Comparison of ENCODE assay signal across 12 cellular contexts in genomic region chr1:160058087-160058486, GRCh38. TPM values are rescaled to one million over a fixed set of nuclear protein-coding genes. Genes with fewer than 3 reads are reported as not detected.
DNase-seq lines count a peak whose midpoint lies in the region; ATAC-seq and TF ChIP-seq lines count a peak whose summit lies in the region.
"Had no signal": no experiment of that assay in that cellular context is flagged by ENCODE, and none has a peak within 500 bp of the region (broad histone marks: within the 10 kb centered on the region; RNA-seq: fewer than 3 reads in every experiment).

No MANE protein-coding gene starts in this region.

- H3K36me3 ChIP-seq in endodermal cell (ENCODE audit: control insufficient read depth, insufficient read depth, low read length) = no peaks in the 10 kb centered on the region
- H3K36me3 ChIP-seq in esophagus squamous epithelium = no peaks in the 10 kb centered on the region
- no peaks in the 10 kb centered on the region for H3K36me3 ChIP-seq in naive thymus-derived CD4-positive, alpha-beta T cell (ENCODE audit: control insufficient read depth in 2 of 3, insufficient read depth in 3 of 3, low read length in 3 of 3)

- TF ChIP-seq CTCF in 22Rv1 (IDR thresholded peaks at IDR 0.05) = peak; percentile 55
- TF ChIP-seq CTCF in endodermal cell (conservative IDR thresholded peaks at IDR 0.05) = peak; percentile 71
- peak in 1 of 6 experiments; percentile 9 for TF ChIP-seq CTCF in esophagus squamous epithelium (IDR thresholded peaks at IDR 0.05)

- H3K9me3 ChIP-seq in endodermal cell (ENCODE audit: control insufficient read depth, low read length) (no peaks in the 10 kb centered on the region), esophagus squamous epithelium (no peaks in the 10 kb centered on the region)
- no peaks in the 10 kb centered on the region for H3K9me3 ChIP-seq in naive thymus-derived CD4-positive, alpha-beta T cell (ENCODE audit: control insufficient read depth in 2 of 3, low read length in 3 of 3)

- H3K4me3 Mint-ChIP-seq in endodermal cell = no peak overlapping the region
- no peak overlapping the region for H3K4me3 Mint-ChIP-seq in naive thymus-derived CD4-positive, alpha-beta T cell
- H3K4me3 Mint-ChIP-seq: activated T-helper 17 cell treated with anti-CD3 and anti-CD28 coated beads, Interleukin-2, amount 50 U/mL, for 72 hours; CD4-positive, CD25-positive, alpha-beta regulatory T cell had no signal

- peaks cover 31% of the 10 kb centered on the region for H3K27me3 Mint-ChIP-seq in endodermal cell (ENCODE audit: insufficient read depth)
- peaks cover 8 to 44% (median 25%) of the 10 kb centered on the region in 5 donors for H3K27me3 Mint-ChIP-seq in naive thymus-derived CD4-positive, alpha-beta T cell

- POLR2A ChIA-PET in HEK293T (lab: Yijun Ruan, JAX) = no interaction called here
- POLR2A ChIA-PET in naive thymus-derived CD4-positive, alpha-beta T cell (lab: Charles Lee) = interaction anchor here (1.0 kb wide), 1 partner anchor 16 kb away, joined by 3 read pairs; no protein-coding TSS in a partner anchor

- intact Hi-C loops in esophagus squamous epithelium (cut with DNase I) = no loop called here
- intact Hi-C loops in naive thymus-derived CD4-positive, alpha-beta T cell (cut with micrococcal nuclease) = no loop called here

- ATAC-seq in GM19351 (IDR thresholded peaks at IDR 0.05; ENCODE audit: unreplicated experiment) = no peak
- ATAC-seq in naive thymus-derived CD4-positive, alpha-beta T cell = no peak
- ATAC-seq: activated T-helper 17 cell treated with anti-CD3 and anti-CD28 coated beads, Interleukin-2, amount 50 U/mL, for 72 hours had no signal

- H3K4me3 ChIP-seq in endodermal cell (ENCODE audit: low read length) (no peak overlapping the region), esophagus squamous epithelium (no peak overlapping the region)
- H3K4me3 ChIP-seq in naive thymus-derived CD4-positive, alpha-beta T cell (ENCODE audit: low read length) = no peak overlapping the region

- H3K36me3 Mint-ChIP-seq in endodermal cell (ENCODE audit: low read depth) = no peaks in the 10 kb centered on the region
- H3K36me3 Mint-ChIP-seq in naive thymus-derived CD4-positive, alpha-beta T cell = no peaks in the 10 kb centered on the region
- H3K36me3 Mint-ChIP-seq: CD4-positive, CD25-positive, alpha-beta regulatory T cell had no signal

- H3K9me3 Mint-ChIP-seq in endodermal cell = no peaks in the 10 kb centered on the region
- H3K9me3 Mint-ChIP-seq in naive thymus-derived CD4-positive, alpha-beta T cell = no peaks in the 10 kb centered on the region
- H3K9me3 Mint-ChIP-seq: activated T-helper 17 cell treated with anti-CD3 and anti-CD28 coated beads, Interleukin-2, amount 50 U/mL, for 72 hours; CD4-positive, CD25-positive, alpha-beta regulatory T cell had no signal

- H3K4me1 Mint-ChIP-seq in endodermal cell = peaks cover 11% of the 10 kb centered on the region
- peaks cover 0 to 4% (median 0%) of the 10 kb centered on the region in 7 donors for H3K4me1 Mint-ChIP-seq in naive thymus-derived CD4-positive, alpha-beta T cell
- H3K4me1 Mint-ChIP-seq: activated T-helper 17 cell treated with anti-CD3 and anti-CD28 coated beads, Interleukin-2, amount 50 U/mL, for 72 hours; CD4-positive, CD25-positive, alpha-beta regulatory T cell had no signal

- H3K4me1 ChIP-seq in endodermal cell (ENCODE audit: control insufficient read depth, insufficient read depth, low read length) (peaks cover 11% of the 10 kb centered on the region), esophagus squamous epithelium (peaks cover 0 to 6% (median 0%) of the 10 kb centered on the region in 3 donors)
- H3K4me1 ChIP-seq in naive thymus-derived CD4-positive, alpha-beta T cell (ENCODE audit: control insufficient read depth in 2 of 2, insufficient read depth in 2 of 2, low read length in 2 of 2) = no peaks in the 10 kb centered on the region

- TF ChIP-seq POLR2A in esophagus squamous epithelium (IDR thresholded peaks at IDR 0.05) = no peak

- H3K9ac ChIP-seq in endodermal cell (ENCODE audit: extremely low read depth, low read length, poor library complexity, severe bottlenecking) = no peak overlapping the region

- no peak overlapping the region for H3K27ac ChIP-seq in 22Rv1
- no peak overlapping the region for H3K27ac ChIP-seq in endodermal cell (ENCODE audit: low read depth, low read length)
- no peak overlapping the region for H3K27ac ChIP-seq in esophagus squamous epithelium
- H3K27ac ChIP-seq in naive thymus-derived CD4-positive, alpha-beta T cell (ENCODE audit: low read depth, low read length) = no peak overlapping the region

- CTCF ChIA-PET in HEK293T (lab: Yijun Ruan, JAX) = interaction anchor here (0.6 to 1.7 kb wide), 7 partner anchors 9 to 932 kb away, joined by 3 to 20 read pairs (median 10); partner anchors contain the start of gene KCNJ10
- CTCF ChIA-PET in naive thymus-derived CD4-positive, alpha-beta T cell (lab: Charles Lee) = interaction anchor here (0.8 kb wide), 1 partner anchor 12 kb away, joined by 3 read pairs; no protein-coding TSS in a partner anchor

- H3K27me3 ChIP-seq in endodermal cell (ENCODE audit: control insufficient read depth, insufficient read depth, low read length, poor library complexity, severe bottlenecking) = no peaks in the 10 kb centered on the region
- peaks cover 0 to 66% (median 0%) of the 10 kb centered on the region in 4 donors for H3K27me3 ChIP-seq in esophagus squamous epithelium
- no peaks in the 10 kb centered on the region for H3K27me3 ChIP-seq in naive thymus-derived CD4-positive, alpha-beta T cell (ENCODE audit: control insufficient read depth in 2 of 2, insufficient read depth in 2 of 2, low read length in 2 of 2)

- 45 to 100% methylated on average over 1 to 2 of the region's 2 CpGs for WGBS in endodermal cell (ENCODE audit: insufficient coverage in 1 of 2, insufficient read length in 1 of 2), 2 experiments
- WGBS in esophagus squamous epithelium, 2 donors = 50% methylated on average over 2 of the region's 2 CpGs

- H3K27ac Mint-ChIP-seq in endodermal cell = no peak overlapping the region
- no peak overlapping the region for H3K27ac Mint-ChIP-seq in naive thymus-derived CD4-positive, alpha-beta T cell
- H3K27ac Mint-ChIP-seq: activated T-helper 17 cell treated with anti-CD3 and anti-CD28 coated beads, Interleukin-2, amount 50 U/mL, for 72 hours had no signal

- peak; percentile 46 for DNase-seq in HEK293T (ENCODE audit: extremely low spot score)
- peak; percentile 49 for DNase-seq in endodermal cell
- no peak for DNase-seq in esophagus squamous epithelium (lab: John Stamatoyannopoulos, UW)
- DNase-seq in naive thymus-derived CD4-positive, alpha-beta T cell = no peak
- DNase-seq: CD4-positive, CD25-positive, alpha-beta regulatory T cell; NCI-H2029; stimulated activated CD4-positive, alpha-beta T cell treated with anti-CD3 and anti-CD28 coated beads, Interleukin-4, amount 100 ng/mL, for 24 hours; T-helper 1 cell had no signal

TF ChIP-seq in HEK293T, 16 proteins besides CTCF, POLR2A, EP300 and RAD21 (continues in another document):
- TF ChIP-seq FOXM1 (IDR thresholded peaks at IDR 0.05; ENCODE audit: borderline replicate concordance) (no peak), SP1 (IDR thresholded peaks at IDR 0.05) (no peak), LEF1 (IDR thresholded peaks at IDR 0.05; ENCODE audit: borderline replicate concordance) (no peak), L3MBTL2 (conservative IDR thresholded peaks at IDR 0.05) (no peak), ARNT (IDR thresholded peaks at IDR 0.05) (no peak), NFRKB (IDR thresholded peaks at IDR 0.05) (no peak), BHLHE40 (IDR thresholded peaks at IDR 0.05; ENCODE audit: borderline replicate concordance) (no peak), FOXA1 (IDR thresholded peaks at IDR 0.05) (no peak), PKNOX1 (IDR thresholded peaks at IDR 0.05) (no peak), HDGF (IDR thresholded peaks at IDR 0.05; ENCODE audit: borderline replicate concordance) (no peak), CTBP1 (IDR thresholded peaks at IDR 0.05; ENCODE audit: borderline replicate concordance) (no peak)

RNA-seq across cellular contexts. Expression of gene KCNJ10, which starts 11.9 kb away (rescaled TPM):
- total RNA-seq in endodermal cell (under 1 TPM in 1 of 2 donors, not detected in 1; 0.26 TPM), esophagus squamous epithelium (under 1 TPM in 1 of 4 donors, not detected in 3; 0.59 TPM)
- polyA plus RNA-seq in endodermal cell (2013, experiment 1 of 2) = 1.2 TPM
- polyA plus RNA-seq in endodermal cell (2013, experiment 2 of 2) = 1.9 TPM
- total RNA-seq in naive thymus-derived CD4-positive, alpha-beta T cell = under 1 TPM in 1 of 5 experiments, not detected in 4; 0.32 TPM
- under 1 TPM in 1 of 2 donors, not detected in 1; 0.29 TPM for polyA plus RNA-seq in naive thymus-derived CD4-positive, alpha-beta T cell
- total RNA-seq: activated T-helper 17 cell treated with anti-CD3 and anti-CD28 coated beads, Interleukin-2, amount 50 U/mL, for 72 hours; CD4-positive, CD25-positive, alpha-beta regulatory T cell had no signal
- polyA plus RNA-seq: CD4-positive, CD25-positive, alpha-beta regulatory T cell; esophagus had no signal

RNA-seq across cellular contexts. Expression of gene KCNJ9, which starts 23.3 kb away (rescaled TPM):
- not detected for total RNA-seq in endodermal cell
- polyA plus RNA-seq in endodermal cell (2013, experiment 1 of 2) = 0.36 TPM
- 0.17 TPM for polyA plus RNA-seq in endodermal cell (2013, experiment 2 of 2)
- total RNA-seq in esophagus squamous epithelium = not detected
- total RNA-seq in naive thymus-derived CD4-positive, alpha-beta T cell = not detected
- under 1 TPM; 0.06 to 0.08 TPM for polyA plus RNA-seq in naive thymus-derived CD4-positive, alpha-beta T cell
- total RNA-seq: CD4-positive, CD25-positive, alpha-beta regulatory T cell had no signal
- polyA plus RNA-seq: esophagus had no signal

RNA-seq across cellular contexts. Expression of gene PIGM, which starts 26.3 kb away (rescaled TPM):
- 1 to 10 TPM; 4.6 to 5.2 TPM for total RNA-seq in endodermal cell
- 6.7 TPM for polyA plus RNA-seq in endodermal cell (2013, experiment 1 of 2)
- 5.5 TPM for polyA plus RNA-seq in endodermal cell (2013, experiment 2 of 2)
- 1 to 10 TPM; 2.7 to 3.8 (median 2.9) TPM for total RNA-seq in esophagus squamous epithelium
- total RNA-seq in naive thymus-derived CD4-positive, alpha-beta T cell = 10 to 100 TPM in 2 of 5 experiments, 1 to 10 TPM in 3; 4.0 to 11.4 (median 7.0) TPM
- polyA plus RNA-seq in naive thymus-derived CD4-positive, alpha-beta T cell = 1 to 10 TPM; 4.1 to 5.0 TPM

RNA-seq across cellular contexts. Expression of gene IGSF8, which starts 40.3 kb away (rescaled TPM):
- total RNA-seq in endodermal cell (10 to 100 TPM; 34.5 to 35.9 TPM), esophagus squamous epithelium (10 to 100 TPM; 17.0 to 19.6 (median 17.2) TPM)
- polyA plus RNA-seq in endodermal cell (2013, experiment 1 of 2) = 42.1 TPM
- 37.2 TPM for polyA plus RNA-seq in endodermal cell (2013, experiment 2 of 2)
- total RNA-seq in naive thymus-derived CD4-positive, alpha-beta T cell = 10 to 100 TPM; 31.9 to 68.7 (median 44.8) TPM
- polyA plus RNA-seq in naive thymus-derived CD4-positive, alpha-beta T cell = 10 to 100 TPM; 38.6 to 60.9 TPM

RNA-seq across cellular contexts. Expression of gene ATP1A2, which starts 57.5 kb away (rescaled TPM):
- total RNA-seq in endodermal cell = 1 to 10 TPM; 3.0 to 3.2 TPM
- 130 TPM for polyA plus RNA-seq in endodermal cell (2013, experiment 1 of 2)
- polyA plus RNA-seq in endodermal cell (2013, experiment 2 of 2) = 110 TPM
- total RNA-seq in esophagus squamous epithelium = 10 to 100 TPM in 1 of 4 donors, 1 to 10 TPM in 3; 2.2 to 32.6 (median 5.3) TPM
- total RNA-seq in naive thymus-derived CD4-positive, alpha-beta T cell = not detected
- not detected for polyA plus RNA-seq in naive thymus-derived CD4-positive, alpha-beta T cell
- total RNA-seq: activated T-helper 17 cell treated with anti-CD3 and anti-CD28 coated beads, Interleukin-2, amount 50 U/mL, for 72 hours; CD4-positive, CD25-positive, alpha-beta regulatory T cell had no signal
- polyA plus RNA-seq: CD4-positive, CD25-positive, alpha-beta regulatory T cell had no signal

Comparison
In these comparisons a context has a peak if more than half of its experiments do, and no peak if none do; other contexts are left out.
1. DNase-seq: peak in HEK293T (single experiment) and endodermal cell (single experiment); none in esophagus squamous epithelium (single experiment) and naive thymus-derived CD4-positive, alpha-beta T cell (0 of 9).